In the genomic region with DNA sequence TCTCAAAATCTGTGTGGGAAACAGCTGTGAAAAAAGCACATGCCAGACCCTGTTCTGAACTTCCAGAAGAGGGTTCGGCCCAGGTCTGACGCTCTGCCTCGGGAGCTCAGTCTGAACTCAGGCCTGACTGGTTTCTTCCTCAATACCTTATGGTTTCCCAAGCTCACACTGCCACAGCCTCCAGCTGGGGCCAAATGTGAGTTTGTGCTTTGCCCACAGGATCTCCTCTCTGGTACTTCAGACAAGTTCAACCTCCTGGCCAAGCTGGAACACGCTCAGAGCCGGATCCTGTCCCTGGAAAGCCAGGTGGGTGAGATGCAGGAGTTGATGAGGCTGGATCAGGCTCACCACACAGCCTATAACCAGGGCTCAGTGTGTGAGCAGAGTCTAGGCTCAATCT, we compare ENCODE assay signal across 24 cellular contexts. TPM values are rescaled to one million over a fixed set of nuclear protein-coding genes. Genes with fewer than 3 reads are reported as not detected.
A peak's percentile ranks its signal among the peaks of the same experiment; 100 is the strongest.
DNase-seq lines count a peak whose midpoint lies in the region; ATAC-seq, FAIRE-seq and TF ChIP-seq lines count a peak whose summit lies in the region.
"Had no signal": no experiment of that assay in that cellular context is flagged by ENCODE, and none has a peak within 500 bp of the region (broad histone marks: within the 10 kb centered on the region; RNA-seq: fewer than 3 reads in every experiment).

No MANE protein-coding gene starts in this region.

- no TSS peak for BruUV-seq in HepG2 (replicated peaks; lab: Mats Ljungman, UMichigan)

- no peak for TF ChIP-seq POLR2A in HepG2 (IDR thresholded peaks at IDR 0.05; ENCODE audit: insufficient read depth in 1 of 2, low read depth in 2 of 2, low read length in 2 of 2)

- WGBS in HepG2 (ENCODE audit: low lambda C conversion rate): 72% methylated on average over 5 of the region's 5 CpGs

- DNase-seq in RWPE2 (ENCODE audit: low spot score) (no peak), epithelial cell of esophagus (ENCODE audit: low read depth) (peak; percentile 59), kidney (peak; percentile 41), upper lobe of right lung (peak; percentile 54), tibial artery (no peak), HEK293T (ENCODE audit: extremely low spot score) (no peak), HepG2 (ENCODE audit: low spot score) (no peak)
- DNase-seq: ACHN; BE2C; C1 segment of cervical spinal cord; CD4-positive, CD25-positive, alpha-beta regulatory T cell; CD8-positive, alpha-beta memory T cell; COR-L47; DMS 273 treated with DMSO at 0.1 percent for 48 hours; DMS53; GOT3; H9; KBM-7 had no signal

- intact Hi-C loops in kidney (cut with DNase I): no loop called here
- intact Hi-C loops in upper lobe of right lung (cut with DNase I): no loop called here
- intact Hi-C loops in tibial artery (cut with DNase I; ENCODE audit: low total_unique reads): no loop called here
- intact Hi-C loops in HepG2 (cut with micrococcal nuclease; ENCODE audit: unreplicated experiment): no loop called here

- no peaks in the 10 kb centered on the region for H3K27me3 ChIP-seq in RWPE2 (ENCODE audit: insufficient read depth, poor library complexity, severe bottlenecking)
- no peaks in the 10 kb centered on the region for H3K27me3 ChIP-seq in upper lobe of right lung
- H3K27me3 ChIP-seq in tibial artery: no peaks in the 10 kb centered on the region
- H3K27me3 ChIP-seq in HepG2 (ENCODE audit: control insufficient read depth in 1 of 2, insufficient read depth in 2 of 2, low read length in 2 of 2): peaks cover 3 to 62% of the 10 kb centered on the region in 2 experiments; a peak in 4 of 5 replicates
- H3K27me3 ChIP-seq: BE2C had no signal

- TF ChIP-seq EP300 in HepG2 (IDR thresholded peaks at IDR 0.05; ENCODE audit: low read depth in 2 of 2, low read length in 2 of 2): no peak
- TF ChIP-seq EP300 in HepG2 (CRISPR knock-in tag; IDR thresholded peaks at IDR 0.05; ENCODE audit: borderline replicate concordance): no peak

- no peak overlapping the region for H2AFZ ChIP-seq in HepG2 (ENCODE audit: low read length)

- no peak for FAIRE-seq in kidney (lab: Jason Lieb, UNC)
- FAIRE-seq in HepG2 (lab: Jason Lieb, UNC): no peak
- FAIRE-seq: A204.1, G401.6, GM18507 had no signal

- H3K36me3 ChIP-seq in RWPE2 (ENCODE audit: low read depth) (no peaks in the 10 kb centered on the region), kidney (ENCODE audit: control insufficient read depth in 1 of 2, insufficient read depth in 2 of 2, low read length in 2 of 2) (no peaks in the 10 kb centered on the region), upper lobe of right lung (no peaks in the 10 kb centered on the region), tibial artery (no peaks in the 10 kb centered on the region), HepG2 (replicated peaks in 1 of 2; ENCODE audit: control insufficient read depth in 1 of 2, insufficient read depth in 2 of 2, low read length in 2 of 2) (no peaks in the 10 kb centered on the region)
- H3K36me3 ChIP-seq: BE2C had no signal

- 0 out of 3 replicates have a peak, but pooled peaks have one; percentile 9 for ATAC-seq in RWPE2 (ENCODE audit: low read depth)
- ATAC-seq in upper lobe of right lung: no peak
- ATAC-seq in GM18867 (IDR thresholded peaks at IDR 0.05; ENCODE audit: unreplicated experiment): no peak
- ATAC-seq in HepG2: no peak

- H3K9ac ChIP-seq in kidney (ENCODE audit: low read length in 2 of 2) (no peak overlapping the region), HepG2 (ENCODE audit: insufficient read depth, low read depth, low read length) (no peak overlapping the region)

- POLR2A ChIA-PET in HEK293T (lab: Yijun Ruan, JAX): interaction anchor here (1.1 kb wide), 1 partner anchor 129 kb away, joined by 3 read pairs; no protein-coding TSS in a partner anchor
- POLR2A ChIA-PET in HepG2 (lab: Yijun Ruan, JAX): no interaction called here

- H3K27ac ChIP-seq in RWPE2 (ENCODE audit: poor library complexity, severe bottlenecking) (no peak overlapping the region), kidney (ENCODE audit: low read depth in 2 of 2, low read length in 2 of 2) (no peak overlapping the region), upper lobe of right lung (no peak overlapping the region), tibial artery (no peak overlapping the region), HepG2 (ENCODE audit: extremely low read length, insufficient read depth, low read length) (no peak overlapping the region)

- TF ChIP-seq CTCF in RWPE2 (IDR thresholded peaks at IDR 0.05; ENCODE audit: poor library complexity, severe bottlenecking): no peak
- TF ChIP-seq CTCF in epithelial cell of esophagus (IDR thresholded peaks at IDR 0.05; ENCODE audit: insufficient read depth, low read depth, low read length, missing control alignments): no peak
- no peak for TF ChIP-seq CTCF in kidney (IDR thresholded peaks at IDR 0.05; ENCODE audit: borderline replicate concordance, extremely low read depth, insufficient read depth)
- no peak for TF ChIP-seq CTCF in upper lobe of right lung (IDR thresholded peaks at IDR 0.05)
- no peak for TF ChIP-seq CTCF in tibial artery (IDR thresholded peaks at IDR 0.05)
- TF ChIP-seq CTCF in HepG2 (CRISPR knock-in tag; IDR thresholded peaks at IDR 0.05): no peak

- in situ Hi-C loops in HepG2 (cut with HindIII; ENCODE audit: extremely low pct_ligation_motif_present, low pct_unique_long_range_greater_than_20kb): no loop called here

- H4K20me1 ChIP-seq in HepG2 (ENCODE audit: insufficient read depth, low read length): no peaks in the 10 kb centered on the region

- TF ChIP-seq RAD21 in HepG2 (CRISPR knock-in tag; IDR thresholded peaks at IDR 0.05): no peak

- CTCF ChIA-PET in HEK293T (lab: Yijun Ruan, JAX) (no interaction called here), HepG2 (lab: Yijun Ruan, JAX; ENCODE audit: low intra/inter-chr PET ratio, low total read pairs) (no interaction called here)

- H3K4me2 ChIP-seq in HepG2 (ENCODE audit: low read depth, low read length): no peak overlapping the region

- H3K4me1 ChIP-seq in RWPE2 (ENCODE audit: insufficient read depth, poor library complexity, severe bottlenecking) (no peaks in the 10 kb centered on the region), kidney (ENCODE audit: control insufficient read depth in 1 of 2, insufficient read depth in 1 of 2, low read depth in 1 of 2, low read length in 2 of 2) (no peaks in the 10 kb centered on the region), upper lobe of right lung (no peaks in the 10 kb centered on the region), tibial artery (no peaks in the 10 kb centered on the region), HepG2 (ENCODE audit: insufficient read depth, low read length) (no peaks in the 10 kb centered on the region)
- H3K4me1 ChIP-seq: BE2C had no signal

- H3K4me3 ChIP-seq in RWPE2 (ENCODE audit: severe bottlenecking) (no peak overlapping the region), epithelial cell of esophagus (ENCODE audit: low read length) (no peak overlapping the region), kidney (ENCODE audit: low read length in 2 of 2) (no peak overlapping the region), upper lobe of right lung (no peak overlapping the region), tibial artery (no peak overlapping the region), HepG2 (replicated peaks in 1 of 3; ENCODE audit: insufficient read depth in 1 of 3, low read depth in 2 of 3, low read length in 3 of 3) (no peak overlapping the region)

- no peaks in the 10 kb centered on the region for H3K9me3 ChIP-seq in RWPE2 (ENCODE audit: severe bottlenecking)
- H3K9me3 ChIP-seq in kidney (ENCODE audit: control insufficient read depth in 1 of 2, low read length in 2 of 2): no peaks in the 10 kb centered on the region
- no peaks in the 10 kb centered on the region for H3K9me3 ChIP-seq in upper lobe of right lung
- no peaks in the 10 kb centered on the region for H3K9me3 ChIP-seq in tibial artery
- H3K9me3 ChIP-seq in HepG2 (ENCODE audit: low read length): no peaks in the 10 kb centered on the region
- H3K9me3 ChIP-seq: BE2C had no signal

- no peaks in the 10 kb centered on the region for H3K79me2 ChIP-seq in HepG2 (ENCODE audit: insufficient read depth, low read length)

TF ChIP-seq in HEK293T, 16 proteins besides CTCF, POLR2A, EP300 and RAD21:
- TF ChIP-seq L3MBTL2 (conservative IDR thresholded peaks at IDR 0.05): no peak

TF ChIP-seq in HepG2, 621 proteins besides CTCF, POLR2A, EP300 and RAD21 (continues in another document):
- TF ChIP-seq TP53 (CRISPR knock-in tag; conservative IDR thresholded peaks at IDR 0.05) (no peak), ZNF557 (CRISPR knock-in tag; IDR thresholded peaks at IDR 0.05) (no peak), ZNF549 (CRISPR knock-in tag; IDR thresholded peaks at IDR 0.05) (no peak), PPARG (CRISPR knock-in tag; conservative IDR thresholded peaks at IDR 0.05) (no peak), HNRNPK (IDR thresholded peaks at IDR 0.05; ENCODE audit: low read depth, low read length, poor library complexity, severe bottlenecking) (no peak), NKX3-1 (CRISPR knock-in tag; IDR thresholded peaks at IDR 0.05) (no peak), NR3C1 (CRISPR knock-in tag; IDR thresholded peaks at IDR 0.05) (no peak), ZNF329 (CRISPR knock-in tag; IDR thresholded peaks at IDR 0.05; ENCODE audit: low read depth) (no peak)

RNA-seq across cellular contexts. Expression of a gene that starts 33.8 kb away (rescaled TPM):
- total RNA-seq in kidney (0.13 TPM), upper lobe of right lung (1.1 TPM), HepG2 (2016; rRNA removed; fragmentation: Illumina TruSeq; extraction: Trizol) (0.66 and 0.86 TPM in 2 replicates)
- polyA plus RNA-seq in kidney (ENCODE audit: insufficient read depth, low read depth, low replicate concordance) (2.7 TPM), HepG2 (2011; rRNA removed) (0.92 and 1.4 TPM in 2 replicates)
- 0.30 and 0.62 TPM in 2 replicates for total RNA-seq in HepG2 (2016; cell fraction: cytosol; rRNA removed; fragmentation: Illumina TruSeq; extraction: Trizol; ENCODE audit: low read depth)
- 0.43 and 0.71 TPM in 2 replicates for total RNA-seq in HepG2 (2016; cell fraction: insoluble cytoplasmic fraction; rRNA removed; fragmentation: Illumina TruSeq; extraction: Trizol)
- total RNA-seq in HepG2 (2016; cell fraction: membrane; rRNA removed; fragmentation: Illumina TruSeq; extraction: Trizol): 0.65 and 0.74 TPM in 2 replicates
- total RNA-seq in HepG2 (2016; cell fraction: nucleus; rRNA removed; fragmentation: Illumina TruSeq; extraction: Trizol): 0.40 and 0.66 TPM in 2 replicates
- 0.98 and 1.0 TPM in 2 replicates for polyA plus RNA-seq in HepG2 (2011; cell fraction: cytosol; rRNA removed)
- polyA plus RNA-seq in HepG2 (2011; cell fraction: nucleus; rRNA removed): 1.5 and 1.8 TPM in 2 replicates
- polyA plus RNA-seq in HepG2 (2012): 0.54 and 0.73 TPM in 2 replicates
- 0.26 and 0.61 TPM in 2 replicates for polyA plus RNA-seq in HepG2 (2016; cell fraction: cytosol; fragmentation: Illumina TruSeq; extraction: Trizol; ENCODE audit: low read depth)
- 0.66 and 0.83 TPM in 2 replicates for polyA plus RNA-seq in HepG2 (2016; cell fraction: insoluble cytoplasmic fraction; fragmentation: Illumina TruSeq; extraction: Trizol; ENCODE audit: low read depth)
- polyA plus RNA-seq in HepG2 (2016; cell fraction: membrane; fragmentation: Illumina TruSeq; extraction: Trizol; ENCODE audit: low read depth): 0.36 and 0.45 TPM in 2 replicates
- 0.64 and 0.93 TPM in 2 replicates for polyA plus RNA-seq in HepG2 (2016; cell fraction: nucleus; fragmentation: Illumina TruSeq; extraction: Trizol; ENCODE audit: insufficient read depth, low read depth)
- polyA minus RNA-seq in HepG2 (2011; rRNA and poly(A)+ RNA removed; ENCODE audit: low replicate concordance): 1.6 and 8.2 TPM in 2 replicates
- polyA minus RNA-seq in HepG2 (2011; cell fraction: cytosol; rRNA and poly(A)+ RNA removed): 0.99 TPM in 1 of 2 replicates, not detected in the other
- polyA minus RNA-seq in HepG2 (2011; cell fraction: nucleus; rRNA and poly(A)+ RNA removed): 0.39 and 0.87 TPM in 2 replicates
- total RNA-seq: CD4-positive, CD25-positive, alpha-beta regulatory T cell; CD8-positive, alpha-beta memory T cell; HT-29 had no signal
- polyA plus RNA-seq: CD4-positive, CD25-positive, alpha-beta regulatory T cell; CD8-positive, alpha-beta memory T cell; IgD-negative memory B cell had no signal

Comparison
In these comparisons a context has a peak if more than half of its experiments do, and no peak if none do; other contexts are left out.
1. DNase-seq: peak in epithelial cell of esophagus (single experiment), kidney (single experiment) and upper lobe of right lung (single experiment); none in RWPE2 (single experiment), tibial artery (0 of 2), HEK293T (single experiment) and HepG2 (single experiment).